20 cellular contexts compared by ENCODE assay signal in the genomic region with DNA sequence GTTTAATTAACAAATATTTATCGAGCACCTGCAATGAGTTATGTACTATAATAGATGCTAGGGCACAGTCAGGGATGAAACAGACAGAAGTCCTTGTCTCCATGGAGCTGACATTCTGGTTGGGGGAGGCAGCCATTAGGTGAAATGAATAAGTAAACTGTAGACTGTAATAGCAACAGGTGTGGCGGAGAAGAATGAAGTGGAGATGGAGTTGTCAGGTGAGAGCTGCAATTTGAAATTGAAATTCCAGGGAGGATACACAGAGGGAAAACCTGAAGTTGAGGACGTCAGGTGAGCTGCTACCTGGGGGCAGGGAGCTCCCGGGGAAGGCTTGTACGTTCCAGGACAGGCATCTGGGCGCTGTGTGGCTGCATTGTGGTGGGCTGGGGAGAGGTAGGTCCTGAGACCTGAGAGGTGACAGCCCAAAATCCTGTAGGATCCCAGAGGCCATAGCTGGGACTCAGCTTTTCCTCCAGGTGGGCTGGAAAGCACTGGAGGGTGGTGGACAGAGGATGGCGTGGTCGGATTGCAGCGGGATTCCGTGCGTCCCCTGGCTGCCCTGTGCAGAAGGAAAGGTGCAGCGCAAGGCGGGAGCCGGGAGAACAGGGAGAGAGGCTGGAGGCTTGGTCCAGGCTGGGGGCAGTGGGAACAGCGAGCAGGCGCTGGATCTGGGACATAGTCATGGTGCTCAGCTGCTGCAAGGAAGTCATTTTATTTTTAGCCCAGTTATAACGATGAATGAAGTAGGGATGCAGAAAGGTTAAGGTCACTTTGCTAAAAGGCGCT. TPM values are rescaled to one million over a fixed set of nuclear protein-coding genes. Genes with fewer than 3 reads are reported as not detected.
DNase-seq lines count a peak whose midpoint lies in the region; ATAC-seq, FAIRE-seq and TF ChIP-seq lines count a peak whose summit lies in the region.
"Had no signal": no experiment of that assay in that cellular context is flagged by ENCODE, and none has a peak within 500 bp of the region (broad histone marks: within the 10 kb centered on the region; RNA-seq: fewer than 3 reads in every experiment).

No MANE protein-coding gene starts in this region.

- no peaks in the 10 kb centered on the region for H3K36me3 ChIP-seq in GM23338 (ENCODE audit: insufficient read depth)
- no peaks in the 10 kb centered on the region for H3K36me3 ChIP-seq in HepG2 (replicated peaks in 1 of 2; ENCODE audit: control insufficient read depth in 1 of 2, insufficient read depth in 2 of 2, low read length in 2 of 2)
- H3K36me3 ChIP-seq in trophoblast cell (ENCODE audit: control insufficient read depth in 1 of 2, insufficient read depth in 2 of 2, low read length in 2 of 2), result no peaks in the 10 kb centered on the region
- H3K36me3 ChIP-seq: esophagus squamous epithelium had no signal

- H3K4me2 ChIP-seq in GM23338 (no peak overlapping the region), HepG2 (ENCODE audit: low read depth, low read length) (no peak overlapping the region), trophoblast cell (ENCODE audit: low read length) (no peak overlapping the region)

- in situ Hi-C loops in HepG2 (cut with HindIII; ENCODE audit: extremely low pct_ligation_motif_present, low pct_unique_long_range_greater_than_20kb), result loop anchor here (25.0 kb wide), 1 partner anchor 818 kb away; no protein-coding TSS in a partner anchor

- FAIRE-seq in HepG2 (lab: Jason Lieb, UNC), result no peak
- FAIRE-seq: astrocyte, frontal cortex, H54, urothelium cell line had no signal

- H3K27ac ChIP-seq in GM23338 (ENCODE audit: low read depth) (no peak overlapping the region), HepG2 (ENCODE audit: extremely low read length, insufficient read depth, low read length) (no peak overlapping the region), trophoblast cell (ENCODE audit: low read depth, low read length) (no peak overlapping the region)
- H3K27ac ChIP-seq: 22Rv1, esophagus squamous epithelium had no signal

- H3K9ac ChIP-seq in HepG2 (ENCODE audit: insufficient read depth, low read depth, low read length) (no peak overlapping the region), trophoblast cell (ENCODE audit: low read length) (no peak overlapping the region)

- DNase-seq in DMS153 treated with DMSO at 0.1 percent for 48 hours (lab: John Stamatoyannopoulos, UW; ENCODE audit: unreplicated experiment) (peak; percentile 0), DMS153 (lab: John Stamatoyannopoulos, UW) (no peak), GM23338 (ENCODE audit: low spot score) (no peak), NCI-H345 treated with DMSO at 0.1 percent for 48 hours (lab: John Stamatoyannopoulos, UW; ENCODE audit: unreplicated experiment) (peak; percentile 24), HepG2 (ENCODE audit: low spot score) (no peak), iPS-NIHi11 (ENCODE audit: low spot score) (no peak), germinal center (ENCODE audit: low spot score) (no peak), trophoblast cell (no peak)
- DNase-seq: cortex of kidney, esophagus squamous epithelium, NCI-H2107 had no signal

- no peak overlapping the region for H4K91ac ChIP-seq in trophoblast cell (ENCODE audit: low read depth, low read length)

- H3K18ac ChIP-seq in trophoblast cell (ENCODE audit: low read length), result no peak overlapping the region

- TF ChIP-seq CTCF in GM23338 (conservative IDR thresholded peaks at IDR 0.05; ENCODE audit: low read depth in 2 of 2), result no peak
- no peak for TF ChIP-seq CTCF in HepG2 (CRISPR knock-in tag; IDR thresholded peaks at IDR 0.05)

- H3K79me2 ChIP-seq in GM23338 (replicated peaks; ENCODE audit: insufficient read depth) (no peaks in the 10 kb centered on the region), HepG2 (ENCODE audit: insufficient read depth, low read length) (no peaks in the 10 kb centered on the region), trophoblast cell (ENCODE audit: control insufficient read depth, insufficient read depth, low read length, poor library complexity) (peaks cover 1% of the 10 kb centered on the region)

- H3K9me3 ChIP-seq in HepG2 (ENCODE audit: low read length) (no peaks in the 10 kb centered on the region), trophoblast cell (ENCODE audit: insufficient read depth, low read depth, low read length) (peaks cover 7% of the 10 kb centered on the region)
- H3K9me3 ChIP-seq: esophagus squamous epithelium had no signal

- H4K8ac ChIP-seq in trophoblast cell (ENCODE audit: low read depth, low read length), result no peak overlapping the region

- no peak overlapping the region for H3K4me3 Mint-ChIP-seq in GM23338
- H3K4me3 Mint-ChIP-seq: CD8-positive, alpha-beta T cell had no signal

- H3K79me1 ChIP-seq in trophoblast cell (ENCODE audit: low read length), result peaks cover 5% of the 10 kb centered on the region

- TF ChIP-seq EP300 in HepG2 (IDR thresholded peaks at IDR 0.05; ENCODE audit: low read depth in 2 of 2, low read length in 2 of 2) (no peak), HepG2 (CRISPR knock-in tag; IDR thresholded peaks at IDR 0.05; ENCODE audit: borderline replicate concordance) (no peak)

- CTCF ChIA-PET in HepG2 (lab: Yijun Ruan, JAX; ENCODE audit: low intra/inter-chr PET ratio, low total read pairs), result interaction anchor here (1.5 to 1.9 kb wide), 3 partner anchors 148 to 818 kb away, joined by 3 to 10 read pairs (median 8); no protein-coding TSS in a partner anchor

- H4K20me1 ChIP-seq in GM23338 (replicated peaks; ENCODE audit: insufficient read depth) (no peaks in the 10 kb centered on the region), HepG2 (ENCODE audit: insufficient read depth, low read length) (no peaks in the 10 kb centered on the region; the same call in 1 of the 2 replicates)

- TF ChIP-seq POLR2A in HepG2 (IDR thresholded peaks at IDR 0.05; ENCODE audit: insufficient read depth in 1 of 2, low read depth in 2 of 2, low read length in 2 of 2), result no peak

- H3K4ac ChIP-seq in trophoblast cell (ENCODE audit: low read depth, low read length), result no peak overlapping the region

- peaks cover 7% of the 10 kb centered on the region for H3K27me3 Mint-ChIP-seq in GM23338 (ENCODE audit: insufficient read depth, low read depth, poor library complexity)

- H3K14ac ChIP-seq in trophoblast cell (ENCODE audit: low read length), result no peak overlapping the region

- H3K4me1 ChIP-seq in GM23338 (ENCODE audit: insufficient read depth) (0 out of 2 replicates have a peak, but pooled peaks cover 10% of the 10 kb centered on the region), HepG2 (ENCODE audit: insufficient read depth, low read length) (no peaks in the 10 kb centered on the region), trophoblast cell (ENCODE audit: control insufficient read depth in 1 of 2, insufficient read depth in 2 of 2, low read length in 2 of 2) (peaks cover 6 to 8% of the 10 kb centered on the region in 2 experiments)

- ATAC-seq in GM23338 (peak; percentile 10), HepG2 (peak; percentile 28)
- ATAC-seq: CD8-positive, alpha-beta T cell had no signal

- no peaks in the 10 kb centered on the region for H3K27me3 ChIP-seq in GM23338 (ENCODE audit: insufficient read depth)
- peaks cover 2 to 5% of the 10 kb centered on the region in 2 experiments; a peak in 3 of 5 replicates for H3K27me3 ChIP-seq in HepG2 (ENCODE audit: control insufficient read depth in 1 of 2, insufficient read depth in 2 of 2, low read length in 2 of 2)
- no peaks in the 10 kb centered on the region for H3K27me3 ChIP-seq in trophoblast cell (ENCODE audit: insufficient read depth, low read length)

- no peaks in the 10 kb centered on the region for H3F3A ChIP-seq in GM23338 (replicated peaks; ENCODE audit: low read depth)

- no peaks in the 10 kb centered on the region for H3K36me3 Mint-ChIP-seq in GM23338 (ENCODE audit: low read depth)
- H3K36me3 Mint-ChIP-seq: CD8-positive, alpha-beta T cell; stimulated activated naive B cell treated with anti-CD40 and anti-IgM and Interleukin-4, amounts not matched to agents 10 μg/mL and 1 μg/mL and 100 μg/mL, for 72 hours had no signal

- no TSS peak for BruUV-seq in HepG2 (replicated peaks; lab: Mats Ljungman, UMichigan)

- TF ChIP-seq RAD21 in HepG2 (CRISPR knock-in tag; IDR thresholded peaks at IDR 0.05), result no peak

- H2BK5ac ChIP-seq in trophoblast cell (ENCODE audit: low read depth, low read length, poor library complexity), result no peak overlapping the region

- no peaks in the 10 kb centered on the region for H3K9me3 Mint-ChIP-seq in GM23338
- H3K9me3 Mint-ChIP-seq: CD8-positive, alpha-beta T cell; stimulated activated naive B cell treated with anti-CD40 and anti-IgM and Interleukin-4, amounts not matched to agents 10 μg/mL and 1 μg/mL and 100 μg/mL, for 72 hours had no signal

- no peak overlapping the region for H4K12ac ChIP-seq in trophoblast cell (ENCODE audit: low read depth, low read length)

- no peak overlapping the region for H2AK5ac ChIP-seq in trophoblast cell (ENCODE audit: low read length)

- H2AFZ ChIP-seq in GM23338, result peak overlapping the region; percentile 88
- H2AFZ ChIP-seq in HepG2 (ENCODE audit: low read length), result no peak overlapping the region
- no peak overlapping the region for H2AFZ ChIP-seq in trophoblast cell (ENCODE audit: insufficient read depth, low read length, poor library complexity)

- intact Hi-C loops in HepG2 (cut with micrococcal nuclease; ENCODE audit: unreplicated experiment), result loop anchor here (1.0 kb wide), 1 partner anchor 148 kb away; no protein-coding TSS in a partner anchor

- 33% methylated on average over 17 of the region's 18 CpGs for WGBS in HepG2 (ENCODE audit: low lambda C conversion rate)
- WGBS in trophoblast cell (ENCODE audit: extremely low coverage, insufficient coverage, insufficient read length), result no CpG with 5 or more reads among the region's 18 CpGs

- no peaks in the 10 kb centered on the region for H3K9me2 ChIP-seq in GM23338 (ENCODE audit: insufficient read depth)

- peaks cover 8% of the 10 kb centered on the region for H3K4me1 Mint-ChIP-seq in GM23338

- H3K4me3 ChIP-seq in GM23338 (no peak overlapping the region), HepG2 (replicated peaks in 1 of 3; ENCODE audit: insufficient read depth in 1 of 3, low read depth in 2 of 3, low read length in 3 of 3) (no peak overlapping the region), trophoblast cell (ENCODE audit: low read depth, low read length) (no peak overlapping the region)
- H3K4me3 ChIP-seq: esophagus squamous epithelium had no signal

- no peak overlapping the region for H2BK12ac ChIP-seq in trophoblast cell (ENCODE audit: low read length)

- H3K27ac Mint-ChIP-seq in GM23338, result no peak overlapping the region
- H3K27ac Mint-ChIP-seq: CD8-positive, alpha-beta T cell; stimulated activated naive B cell treated with anti-CD40 and anti-IgM and Interleukin-4, amounts not matched to agents 10 μg/mL and 1 μg/mL and 100 μg/mL, for 72 hours had no signal

- no peak overlapping the region for H2BK120ac ChIP-seq in trophoblast cell (ENCODE audit: insufficient read depth, low read length, poor library complexity)

- H3K23ac ChIP-seq in trophoblast cell (ENCODE audit: low read length), result no peak overlapping the region

- POLR2A ChIA-PET in HepG2 (lab: Yijun Ruan, JAX), result no interaction called here

RNA-seq across cellular contexts. Expression of a gene that starts 24.8 kb away (rescaled TPM):
- total RNA-seq in GM23338 (2014; rRNA removed; shearing (Covaris generic)), result 8.3 and 12.6 TPM in 2 replicates
- 17.6 TPM in 2 replicates for polyA plus RNA-seq in GM23338 (2016; fragmentation: Nextera tagmentation; extraction: Ambion mirVana)
- not detected in 2 replicates for total RNA-seq in HepG2 (2016; rRNA removed; fragmentation: Illumina TruSeq; extraction: Trizol)
- total RNA-seq in HepG2 (2016; cell fraction: cytosol; rRNA removed; fragmentation: Illumina TruSeq; extraction: Trizol; ENCODE audit: low read depth), result not detected in 2 replicates
- not detected in 2 replicates for total RNA-seq in HepG2 (2016; cell fraction: insoluble cytoplasmic fraction; rRNA removed; fragmentation: Illumina TruSeq; extraction: Trizol)
- not detected in 2 replicates for total RNA-seq in HepG2 (2016; cell fraction: membrane; rRNA removed; fragmentation: Illumina TruSeq; extraction: Trizol)
- total RNA-seq in HepG2 (2016; cell fraction: nucleus; rRNA removed; fragmentation: Illumina TruSeq; extraction: Trizol), result not detected in 2 replicates
- not detected in 2 replicates for polyA plus RNA-seq in HepG2 (2011; rRNA removed)
- polyA plus RNA-seq in HepG2 (2011; cell fraction: cytosol; rRNA removed), result not detected in 2 replicates
- polyA plus RNA-seq in HepG2 (2011; cell fraction: nucleus; rRNA removed), result not detected in 2 replicates
- not detected in 2 replicates for polyA plus RNA-seq in HepG2 (2012)
- polyA plus RNA-seq in HepG2 (2016; cell fraction: cytosol; fragmentation: Illumina TruSeq; extraction: Trizol; ENCODE audit: low read depth), result not detected in 2 replicates
- polyA plus RNA-seq in HepG2 (2016; cell fraction: insoluble cytoplasmic fraction; fragmentation: Illumina TruSeq; extraction: Trizol; ENCODE audit: low read depth), result not detected in 2 replicates
- polyA plus RNA-seq in HepG2 (2016; cell fraction: membrane; fragmentation: Illumina TruSeq; extraction: Trizol; ENCODE audit: low read depth), result not detected in 2 replicates
- not detected in 2 replicates for polyA plus RNA-seq in HepG2 (2016; cell fraction: nucleus; fragmentation: Illumina TruSeq; extraction: Trizol; ENCODE audit: insufficient read depth, low read depth)
- not detected in 2 replicates for polyA minus RNA-seq in HepG2 (2011; rRNA and poly(A)+ RNA removed; ENCODE audit: low replicate concordance)
- not detected in 2 replicates for polyA minus RNA-seq in HepG2 (2011; cell fraction: cytosol; rRNA and poly(A)+ RNA removed)
- not detected in 2 replicates for polyA minus RNA-seq in HepG2 (2011; cell fraction: nucleus; rRNA and poly(A)+ RNA removed)
- polyA plus RNA-seq in trophoblast cell (2013), result 3.0 and 3.3 TPM in 2 replicates
- total RNA-seq: activated CD8-positive, alpha-beta memory T cell treated with anti-CD3 and anti-CD28 coated beads for 36 hours; CD8-positive, alpha-beta T cell; T-helper 2 cell treated with Interferon-gamma antibody and Interleukin-4, amounts not matched to agents 100 ng/mL and 5 ng/mL, for 36 hours had no signal

RNA-seq across cellular contexts. Expression of a gene that starts 56.8 kb away (rescaled TPM):
- 1.5 and 2.3 TPM in 2 replicates for total RNA-seq in GM23338 (2014; rRNA removed; shearing (Covaris generic))
- 0.42 and 0.71 TPM in 2 replicates for polyA plus RNA-seq in GM23338 (2016; fragmentation: Nextera tagmentation; extraction: Ambion mirVana)
- total RNA-seq in HepG2 (2016; rRNA removed; fragmentation: Illumina TruSeq; extraction: Trizol), result not detected in 2 replicates
- not detected in 2 replicates for total RNA-seq in HepG2 (2016; cell fraction: cytosol; rRNA removed; fragmentation: Illumina TruSeq; extraction: Trizol; ENCODE audit: low read depth)
- not detected in 2 replicates for total RNA-seq in HepG2 (2016; cell fraction: insoluble cytoplasmic fraction; rRNA removed; fragmentation: Illumina TruSeq; extraction: Trizol)
- total RNA-seq in HepG2 (2016; cell fraction: membrane; rRNA removed; fragmentation: Illumina TruSeq; extraction: Trizol), result not detected in 2 replicates
- not detected in 2 replicates for total RNA-seq in HepG2 (2016; cell fraction: nucleus; rRNA removed; fragmentation: Illumina TruSeq; extraction: Trizol)
- polyA plus RNA-seq in HepG2 (2011; rRNA removed), result not detected in 2 replicates
- polyA plus RNA-seq in HepG2 (2011; cell fraction: cytosol; rRNA removed), result not detected in 2 replicates
- not detected in 2 replicates for polyA plus RNA-seq in HepG2 (2011; cell fraction: nucleus; rRNA removed)
- polyA plus RNA-seq in HepG2 (2012), result not detected in 2 replicates
- polyA plus RNA-seq in HepG2 (2016; cell fraction: cytosol; fragmentation: Illumina TruSeq; extraction: Trizol; ENCODE audit: low read depth), result not detected in 2 replicates
- not detected in 2 replicates for polyA plus RNA-seq in HepG2 (2016; cell fraction: insoluble cytoplasmic fraction; fragmentation: Illumina TruSeq; extraction: Trizol; ENCODE audit: low read depth)
- not detected in 2 replicates for polyA plus RNA-seq in HepG2 (2016; cell fraction: membrane; fragmentation: Illumina TruSeq; extraction: Trizol; ENCODE audit: low read depth)
- polyA plus RNA-seq in HepG2 (2016; cell fraction: nucleus; fragmentation: Illumina TruSeq; extraction: Trizol; ENCODE audit: insufficient read depth, low read depth), result not detected in 2 replicates
- not detected in 2 replicates for polyA minus RNA-seq in HepG2 (2011; rRNA and poly(A)+ RNA removed; ENCODE audit: low replicate concordance)
- polyA minus RNA-seq in HepG2 (2011; cell fraction: cytosol; rRNA and poly(A)+ RNA removed), result not detected in 2 replicates
- not detected in 2 replicates for polyA minus RNA-seq in HepG2 (2011; cell fraction: nucleus; rRNA and poly(A)+ RNA removed)
- 0.51 and 0.68 TPM in 2 replicates for polyA plus RNA-seq in trophoblast cell (2013)
- total RNA-seq: activated CD8-positive, alpha-beta memory T cell treated with anti-CD3 and anti-CD28 coated beads for 36 hours; CD8-positive, alpha-beta T cell; T-helper 2 cell treated with Interferon-gamma antibody and Interleukin-4, amounts not matched to agents 100 ng/mL and 5 ng/mL, for 36 hours had no signal

Comparison
In these comparisons a context has a peak if more than half of its experiments do, and no peak if none do; other contexts are left out.
1. DNase-seq: peak in DMS153 treated with DMSO at 0.1 percent for 48 hours (single experiment) and NCI-H345 treated with DMSO at 0.1 percent for 48 hours (single experiment); none in DMS153 (single experiment), GM23338 (single experiment), HepG2 (single experiment), iPS-NIHi11 (single experiment), germinal center (single experiment) and trophoblast cell (0 of 2).